ENCODE assay signal across 18 cellular contexts in genomic region chr2:118523761-118524160, GRCh38.
A peak's percentile ranks its signal among the peaks of the same experiment; 100 is the strongest.
DNase-seq lines count a peak whose midpoint lies in the region; ATAC-seq and TF ChIP-seq lines count a peak whose summit lies in the region.
"Had no signal": no experiment of that assay in that cellular context is flagged by ENCODE, and none has a peak within 500 bp of the region (broad histone marks: within the 10 kb centered on the region; RNA-seq: fewer than 3 reads in every experiment).

No MANE protein-coding gene starts in this region.

- no peaks in the 10 kb centered on the region for H3K4me1 Mint-ChIP-seq in Caco-2 (ENCODE audit: low read depth, unreplicated experiment)
- H3K4me1 Mint-ChIP-seq: CD14-positive monocyte; CD4-positive, alpha-beta memory T cell; CD4-positive, CD25-positive, alpha-beta regulatory T cell; CD8-positive, alpha-beta memory T cell had no signal

- H3K27me3 Mint-ChIP-seq in Caco-2 (ENCODE audit: insufficient read depth, unreplicated experiment), result peaks cover 6% of the 10 kb centered on the region
- H3K27me3 Mint-ChIP-seq: CD4-positive, CD25-positive, alpha-beta regulatory T cell; CD8-positive, alpha-beta memory T cell had no signal

- peak; percentile 34 for ATAC-seq in GM18867 (IDR thresholded peaks at IDR 0.05; ENCODE audit: unreplicated experiment)
- peak; percentile 56 for ATAC-seq in HG02610 (IDR thresholded peaks at IDR 0.05; ENCODE audit: unreplicated experiment)
- peak; percentile 56 for ATAC-seq in HG03565 (IDR thresholded peaks at IDR 0.05; ENCODE audit: unreplicated experiment)
- ATAC-seq: A549 had no signal

- H3K36me3 Mint-ChIP-seq in Caco-2 (ENCODE audit: insufficient read depth, unreplicated experiment), result no peaks in the 10 kb centered on the region
- H3K36me3 Mint-ChIP-seq: CD14-positive monocyte; CD4-positive, alpha-beta memory T cell; CD4-positive, CD25-positive, alpha-beta regulatory T cell; CD8-positive, alpha-beta memory T cell had no signal

- no peak overlapping the region for H3K4me3 Mint-ChIP-seq in Caco-2 (ENCODE audit: unreplicated experiment)
- H3K4me3 Mint-ChIP-seq: CD14-positive monocyte; CD4-positive, alpha-beta memory T cell; CD4-positive, CD25-positive, alpha-beta regulatory T cell; CD8-positive, alpha-beta memory T cell had no signal

- DNase-seq in AG08396 (ENCODE audit: low spot score), result no peak
- no peak for DNase-seq in activated naive CD4-positive, alpha-beta T cell (lab: John Stamatoyannopoulos, UW)
- DNase-seq in Caco-2, result no peak
- DNase-seq: BE2C; C1 segment of cervical spinal cord; Calu3; CD4-positive, alpha-beta memory T cell; CD4-positive, CD25-positive, alpha-beta regulatory T cell; CD8-positive, alpha-beta memory T cell; COR-L47; DMS79 treated with DMSO at 0.1 percent for 48 hours; GF-D8 had no signal

- CTCF ChIA-PET in Caco-2 (lab: Charles Lee), result no interaction called here

- no peak overlapping the region for H3K4me3 ChIP-seq in Caco-2 (ENCODE audit: low read depth, low read length)
- H3K4me3 ChIP-seq: A549, BLaER1 had no signal

- H3K36me3 ChIP-seq in Caco-2 (ENCODE audit: control insufficient read depth, insufficient read depth, low read length), result no peaks in the 10 kb centered on the region
- H3K36me3 ChIP-seq: BE2C, BLaER1 had no signal

- intact Hi-C loops in Caco-2 (cut with micrococcal nuclease; ENCODE audit: unreplicated experiment), result no loop called here

- BruUV-seq in Caco-2 (replicated peaks; lab: Mats Ljungman, UMichigan), result no TSS peak

- no peaks in the 10 kb centered on the region for H3K4me1 ChIP-seq in Caco-2
- H3K4me1 ChIP-seq: A549, BE2C, BLaER1 had no signal

- peaks cover 7% of the 10 kb centered on the region; the same call in 1 of the 2 replicates for H3K9me3 ChIP-seq in Caco-2
- H3K9me3 ChIP-seq: BE2C had no signal

- no peak for TF ChIP-seq CTCF in Caco-2 (IDR thresholded peaks at IDR 0.05; ENCODE audit: insufficient read depth in 1 of 2, low read depth in 1 of 2, low read length in 1 of 2, severe bottlenecking in 1 of 2, unreplicated experiment in 1 of 2)

- H3K27ac Mint-ChIP-seq in Caco-2 (ENCODE audit: unreplicated experiment), result no peak overlapping the region
- H3K27ac Mint-ChIP-seq: CD14-positive monocyte; CD4-positive, CD25-positive, alpha-beta regulatory T cell; CD8-positive, alpha-beta memory T cell had no signal

- no peaks in the 10 kb centered on the region for H3K9me3 Mint-ChIP-seq in Caco-2 (ENCODE audit: unreplicated experiment)

- no peaks in the 10 kb centered on the region for H3K27me3 ChIP-seq in Caco-2 (replicated peaks; ENCODE audit: control insufficient read depth, insufficient read depth, low read length)
- H3K27me3 ChIP-seq: BE2C, BLaER1 had no signal

- POLR2A ChIA-PET in Caco-2 (lab: Charles Lee), result no interaction called here
